ENCODE assay signal across 8 cellular contexts in genomic region chr22:24938741-24939341, GRCh38. TPM values are rescaled to one million over a fixed set of nuclear protein-coding genes. Genes with fewer than 3 reads are reported as not detected.
DNase-seq lines count a peak whose midpoint lies in the region; ATAC-seq and TF ChIP-seq lines count a peak whose summit lies in the region.

No MANE protein-coding gene starts in this region.

- H3K36me3 ChIP-seq in MM.1S (replicated peaks; ENCODE audit: insufficient read depth, low read length) = no peaks in the 10 kb centered on the region

- H4K20me1 ChIP-seq in MM.1S (ENCODE audit: insufficient read depth, low read length) = no peaks in the 10 kb centered on the region

- H3K9me3 ChIP-seq in MM.1S (replicated peaks; ENCODE audit: insufficient read depth, low read length) = no peaks in the 10 kb centered on the region

- no peak overlapping the region for H3K27ac Mint-ChIP-seq in activated naive CD8-positive, alpha-beta T cell treated with anti-CD3 and anti-CD28 coated beads, Interleukin-2, amount 10 ng/mL, durations not matched to agents 7 days and 5 days
- H3K27ac Mint-ChIP-seq in activated naive CD8-positive, alpha-beta T cell treated with anti-CD3 and anti-CD28 coated beads for 36 hours = no peak overlapping the region
- H3K27ac Mint-ChIP-seq in naive B cell = no peak overlapping the region

- peak; percentile 75 for TF ChIP-seq CTCF in MM.1S (IDR thresholded peaks at IDR 0.05; ENCODE audit: low read length)

- H3K27me3 Mint-ChIP-seq in activated naive CD8-positive, alpha-beta T cell treated with anti-CD3 and anti-CD28 coated beads, Interleukin-2, amount 10 ng/mL, durations not matched to agents 7 days and 5 days = peaks cover 2% of the 10 kb centered on the region
- H3K27me3 Mint-ChIP-seq in activated naive CD8-positive, alpha-beta T cell treated with anti-CD3 and anti-CD28 coated beads for 36 hours = no peaks in the 10 kb centered on the region
- H3K27me3 Mint-ChIP-seq in naive B cell = peaks cover under 1 to 13% (median 6%) of the 10 kb centered on the region in 3 donors

- POLR2A ChIA-PET in activated naive CD8-positive, alpha-beta T cell treated with anti-CD3 and anti-CD28 coated beads, Interleukin-2, amount 10 ng/mL, durations not matched to agents 7 days and 5 days (lab: Charles Lee) = no interaction called here

- H3K36me3 Mint-ChIP-seq in activated naive CD8-positive, alpha-beta T cell treated with anti-CD3 and anti-CD28 coated beads, Interleukin-2, amount 10 ng/mL, durations not matched to agents 7 days and 5 days = no peaks in the 10 kb centered on the region
- no peaks in the 10 kb centered on the region for H3K36me3 Mint-ChIP-seq in activated naive CD8-positive, alpha-beta T cell treated with anti-CD3 and anti-CD28 coated beads for 36 hours
- no peaks in the 10 kb centered on the region for H3K36me3 Mint-ChIP-seq in naive B cell

- H3K4me1 ChIP-seq in MM.1S (ENCODE audit: low read length) = peaks cover 17% of the 10 kb centered on the region

- peak overlapping the region; percentile 8; the same call in 1 of the 2 replicates for H3K4me2 ChIP-seq in MM.1S (ENCODE audit: low read depth, low read length)

- H3K79me2 ChIP-seq in MM.1S (ENCODE audit: low read length) = no peaks in the 10 kb centered on the region

- H3F3A ChIP-seq in MM.1S (ENCODE audit: insufficient read depth, low read length) = no peaks in the 10 kb centered on the region

- no peak overlapping the region for H3K27ac ChIP-seq in MM.1S (ENCODE audit: low read length)

- peaks cover 21% of the 10 kb centered on the region; the same call in 1 of the 2 replicates for H3K27me3 ChIP-seq in MM.1S (replicated peaks; ENCODE audit: insufficient read depth, low read length)

- DNase-seq in activated naive CD8-positive, alpha-beta T cell treated with anti-CD3 and anti-CD28 coated beads, Interleukin-2, amount 10 ng/mL, durations not matched to agents 7 days and 5 days = peak; percentile 32
- DNase-seq in activated naive CD8-positive, alpha-beta T cell treated with anti-CD3 and anti-CD28 coated beads for 36 hours = no peak
- DNase-seq in MM.1S (peak; percentile 70), naive B cell (peak; percentile 14)
- peak; percentile 21 for DNase-seq in effector CD4-positive, alpha-beta T cell
- no peak for DNase-seq in NK-92 treated with Interleukin-12 subunit alpha and Interleukin-12 subunit beta, amount 100 ng/mL, for 24 hours (lab: John Stamatoyannopoulos, UW)

- H3K9ac ChIP-seq in MM.1S (ENCODE audit: low read length) = no peak overlapping the region

- H2AFZ ChIP-seq in MM.1S (ENCODE audit: low read length) = no peak overlapping the region

- no peaks in the 10 kb centered on the region for H3K9me2 ChIP-seq in MM.1S (replicated peaks; ENCODE audit: insufficient read depth, low read length)

- no peak overlapping the region for H3K4me3 ChIP-seq in MM.1S (ENCODE audit: low read length)

- H3K4me1 Mint-ChIP-seq in activated naive CD8-positive, alpha-beta T cell treated with anti-CD3 and anti-CD28 coated beads, Interleukin-2, amount 10 ng/mL, durations not matched to agents 7 days and 5 days = no peaks in the 10 kb centered on the region
- no peaks in the 10 kb centered on the region for H3K4me1 Mint-ChIP-seq in activated naive CD8-positive, alpha-beta T cell treated with anti-CD3 and anti-CD28 coated beads for 36 hours
- H3K4me1 Mint-ChIP-seq in naive B cell = no peaks in the 10 kb centered on the region

- H3K4me3 Mint-ChIP-seq in activated naive CD8-positive, alpha-beta T cell treated with anti-CD3 and anti-CD28 coated beads, Interleukin-2, amount 10 ng/mL, durations not matched to agents 7 days and 5 days = no peak overlapping the region
- no peak overlapping the region for H3K4me3 Mint-ChIP-seq in activated naive CD8-positive, alpha-beta T cell treated with anti-CD3 and anti-CD28 coated beads for 36 hours
- no peak overlapping the region for H3K4me3 Mint-ChIP-seq in naive B cell

- peak; percentile 47 for ATAC-seq in activated naive CD8-positive, alpha-beta T cell treated with anti-CD3 and anti-CD28 coated beads, Interleukin-2, amount 10 ng/mL, durations not matched to agents 7 days and 5 days (ENCODE audit: low read depth)
- ATAC-seq in SK-N-SH treated with all-trans-retinoic acid at 6 μM for 48 hours = peak; percentile 81
- ATAC-seq in naive B cell (ENCODE audit: low read depth in 2 of 2) = no peak
- ATAC-seq in GM21360 (IDR thresholded peaks at IDR 0.05; ENCODE audit: unreplicated experiment) = no peak

- H3K9me3 Mint-ChIP-seq in activated naive CD8-positive, alpha-beta T cell treated with anti-CD3 and anti-CD28 coated beads, Interleukin-2, amount 10 ng/mL, durations not matched to agents 7 days and 5 days = no peaks in the 10 kb centered on the region
- H3K9me3 Mint-ChIP-seq in activated naive CD8-positive, alpha-beta T cell treated with anti-CD3 and anti-CD28 coated beads for 36 hours = no peaks in the 10 kb centered on the region
- H3K9me3 Mint-ChIP-seq in naive B cell = no peaks in the 10 kb centered on the region

TF ChIP-seq in SK-N-SH treated with all-trans-retinoic acid at 6 μM for 48 hours, 23 proteins besides CTCF, POLR2A, EP300 and RAD21:
- TF ChIP-seq BACH2 (CRISPR knock-in tag; IDR thresholded peaks at IDR 0.05; ENCODE audit: borderline replicate concordance) (no peak), TOX (CRISPR knock-in tag; IDR thresholded peaks at IDR 0.05; ENCODE audit: borderline replicate concordance) (no peak)

RNA-seq across cellular contexts. Expression of gene LHFPL7, which starts 7.7 kb away (rescaled TPM):
- not detected for total RNA-seq in activated naive CD8-positive, alpha-beta T cell treated with anti-CD3 and anti-CD28 coated beads, Interleukin-2, amount 10 ng/mL, durations not matched to agents 7 days and 5 days
- total RNA-seq in activated naive CD8-positive, alpha-beta T cell treated with anti-CD3 and anti-CD28 coated beads for 36 hours = not detected
- not detected for polyA plus RNA-seq in naive B cell (ENCODE audit: low read depth in 6 of 6)

RNA-seq across cellular contexts. Expression of gene KIAA1671, which starts 13.7 kb away (rescaled TPM):
- total RNA-seq in activated naive CD8-positive, alpha-beta T cell treated with anti-CD3 and anti-CD28 coated beads, Interleukin-2, amount 10 ng/mL, durations not matched to agents 7 days and 5 days = 10 to 100 TPM; 10.0 to 10.5 TPM
- total RNA-seq in activated naive CD8-positive, alpha-beta T cell treated with anti-CD3 and anti-CD28 coated beads for 36 hours = 10 to 100 TPM; 11.0 to 11.3 TPM
- not detected for polyA plus RNA-seq in naive B cell (ENCODE audit: low read depth in 6 of 6)

Comparison
In these comparisons a context has a peak if more than half of its experiments do, and no peak if none do; other contexts are left out.
1. DNase-seq: peak in activated naive CD8-positive, alpha-beta T cell treated with anti-CD3 and anti-CD28 coated beads, Interleukin-2, amount 10 ng/mL, durations not matched to agents 7 days and 5 days (single experiment), MM.1S (single experiment), effector CD4-positive, alpha-beta T cell (single experiment) and naive B cell (single experiment); none in activated naive CD8-positive, alpha-beta T cell treated with anti-CD3 and anti-CD28 coated beads for 36 hours (single experiment) and NK-92 treated with Interleukin-12 subunit alpha and Interleukin-12 subunit beta, amount 100 ng/mL, for 24 hours (single experiment).
2. ATAC-seq: peak in activated naive CD8-positive, alpha-beta T cell treated with anti-CD3 and anti-CD28 coated beads, Interleukin-2, amount 10 ng/mL, durations not matched to agents 7 days and 5 days (single experiment) and SK-N-SH treated with all-trans-retinoic acid at 6 μM for 48 hours (single experiment); none in naive B cell (0 of 2) and GM21360 (single experiment).